Comparison of ENCODE assay signal across 1 cellular context in the genomic region with DNA sequence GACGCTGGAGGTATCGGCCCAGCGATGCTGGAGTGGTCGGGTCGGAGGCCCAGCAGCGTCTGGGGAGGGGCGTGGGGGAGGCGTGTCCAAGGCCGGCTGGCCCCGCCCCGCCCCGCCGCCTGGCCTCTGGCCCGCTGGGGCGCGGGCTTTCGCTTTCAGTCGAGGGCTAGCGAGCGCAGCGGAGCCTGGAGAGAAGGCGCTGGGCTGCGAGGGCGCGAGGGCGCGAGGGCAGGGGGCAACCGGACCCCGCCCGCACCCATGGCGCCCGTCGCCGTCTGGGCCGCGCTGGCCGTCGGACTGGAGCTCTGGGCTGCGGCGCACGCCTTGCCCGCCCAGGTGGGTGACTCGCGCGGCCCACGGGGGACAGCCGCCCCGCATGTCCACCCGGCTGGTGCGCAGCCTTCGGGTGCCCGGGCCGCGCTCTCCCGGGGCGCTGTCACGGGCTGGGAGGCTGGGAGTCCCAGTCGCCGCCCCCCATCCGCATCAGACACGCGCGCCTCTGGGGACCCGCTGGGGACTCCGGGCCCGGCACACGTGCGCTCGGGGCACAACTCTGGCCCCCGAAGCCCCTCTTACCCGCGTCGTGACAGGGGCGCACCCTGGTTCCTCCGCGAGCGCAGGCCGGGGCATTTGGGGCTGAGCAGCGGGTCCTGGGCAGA.
TF ChIP-seq lines count a peak whose summit lies in the region.

A gene (plus strand): TSS at position 158 of the 659 bp plus-strand sequence. CDS start 101 bp downstream, at position 259.

TF ChIP-seq in K562, 482 proteins besides CTCF, POLR2A, EP300 and RAD21 (continued from another document):
- TF ChIP-seq, protein P1, sequence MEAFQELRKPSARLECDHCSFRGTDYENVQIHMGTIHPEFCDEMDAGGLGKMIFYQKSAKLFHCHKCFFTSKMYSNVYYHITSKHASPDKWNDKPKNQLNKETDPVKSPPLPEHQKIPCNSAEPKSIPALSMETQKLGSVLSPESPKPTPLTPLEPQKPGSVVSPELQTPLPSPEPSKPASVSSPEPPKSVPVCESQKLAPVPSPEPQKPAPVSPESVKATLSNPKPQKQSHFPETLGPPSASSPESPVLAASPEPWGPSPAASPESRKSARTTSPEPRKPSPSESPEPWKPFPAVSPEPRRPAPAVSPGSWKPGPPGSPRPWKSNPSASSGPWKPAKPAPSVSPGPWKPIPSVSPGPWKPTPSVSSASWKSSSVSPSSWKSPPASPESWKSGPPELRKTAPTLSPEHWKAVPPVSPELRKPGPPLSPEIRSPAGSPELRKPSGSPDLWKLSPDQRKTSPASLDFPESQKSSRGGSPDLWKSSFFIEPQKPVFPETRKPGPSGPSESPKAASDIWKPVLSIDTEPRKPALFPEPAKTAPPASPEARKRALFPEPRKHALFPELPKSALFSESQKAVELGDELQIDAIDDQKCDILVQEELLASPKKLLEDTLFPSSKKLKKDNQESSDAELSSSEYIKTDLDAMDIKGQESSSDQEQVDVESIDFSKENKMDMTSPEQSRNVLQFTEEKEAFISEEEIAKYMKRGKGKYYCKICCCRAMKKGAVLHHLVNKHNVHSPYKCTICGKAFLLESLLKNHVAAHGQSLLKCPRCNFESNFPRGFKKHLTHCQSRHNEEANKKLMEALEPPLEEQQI (IDR thresholded peaks at IDR 0.05), result no peak
- no peak for TF ChIP-seq TCF7 (IDR thresholded peaks at IDR 0.05; ENCODE audit: borderline replicate concordance)
- no peak for TF ChIP-seq ESRRB (CRISPR knock-in tag; IDR thresholded peaks at IDR 0.05; ENCODE audit: borderline replicate concordance)
- TF ChIP-seq TAL1 (IDR thresholded peaks at IDR 0.05), result no peak
- no peak for TF ChIP-seq TCFL5 (CRISPR knock-in tag; conservative IDR thresholded peaks at IDR 0.05)
- peak; percentile 93 for TF ChIP-seq NONO (IDR thresholded peaks at IDR 0.05; ENCODE audit: low read depth in 2 of 2, low read length in 1 of 2)
- TF ChIP-seq KAT2B (IDR thresholded peaks at IDR 0.05; ENCODE audit: low read depth, low read length), result no peak
- TF ChIP-seq RBM15 (IDR thresholded peaks at IDR 0.05; ENCODE audit: insufficient read depth, low read length), result no peak
- TF ChIP-seq, protein P2, sequence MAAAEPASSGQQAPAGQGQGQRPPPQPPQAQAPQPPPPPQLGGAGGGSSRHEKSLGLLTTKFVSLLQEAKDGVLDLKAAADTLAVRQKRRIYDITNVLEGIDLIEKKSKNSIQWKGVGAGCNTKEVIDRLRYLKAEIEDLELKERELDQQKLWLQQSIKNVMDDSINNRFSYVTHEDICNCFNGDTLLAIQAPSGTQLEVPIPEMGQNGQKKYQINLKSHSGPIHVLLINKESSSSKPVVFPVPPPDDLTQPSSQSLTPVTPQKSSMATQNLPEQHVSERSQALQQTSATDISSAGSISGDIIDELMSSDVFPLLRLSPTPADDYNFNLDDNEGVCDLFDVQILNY (CRISPR knock-in tag; IDR thresholded peaks at IDR 0.05), result no peak
- TF ChIP-seq, protein P3, sequence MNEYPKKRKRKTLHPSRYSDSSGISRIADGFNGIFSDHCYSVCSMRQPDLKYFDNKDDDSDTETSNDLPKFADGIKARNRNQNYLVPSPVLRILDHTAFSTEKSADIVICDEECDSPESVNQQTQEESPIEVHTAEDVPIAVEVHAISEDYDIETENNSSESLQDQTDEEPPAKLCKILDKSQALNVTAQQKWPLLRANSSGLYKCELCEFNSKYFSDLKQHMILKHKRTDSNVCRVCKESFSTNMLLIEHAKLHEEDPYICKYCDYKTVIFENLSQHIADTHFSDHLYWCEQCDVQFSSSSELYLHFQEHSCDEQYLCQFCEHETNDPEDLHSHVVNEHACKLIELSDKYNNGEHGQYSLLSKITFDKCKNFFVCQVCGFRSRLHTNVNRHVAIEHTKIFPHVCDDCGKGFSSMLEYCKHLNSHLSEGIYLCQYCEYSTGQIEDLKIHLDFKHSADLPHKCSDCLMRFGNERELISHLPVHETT (CRISPR knock-in tag; conservative IDR thresholded peaks at IDR 0.05 in 1 of 2, IDR thresholded peaks at IDR 0.05 in 1 of 2), result no peak
- 0 out of 2 replicates have a peak, but pooled peaks have one; percentile 35 for TF ChIP-seq RBM14 (IDR thresholded peaks at IDR 0.05; ENCODE audit: borderline replicate concordance, insufficient read depth, low read depth, low read length)
- peak; percentile 90; the same call in 1 of the 2 replicates for TF ChIP-seq PHF8 (IDR thresholded peaks at IDR 0.05; ENCODE audit: borderline replicate concordance, low read length)
- no peak for TF ChIP-seq SIX5 (IDR thresholded peaks at IDR 0.05; ENCODE audit: borderline replicate concordance in 1 of 2, insufficient read depth in 1 of 2, low read depth in 1 of 2, low read length in 2 of 2)
- TF ChIP-seq ATF7 (IDR thresholded peaks at IDR 0.05), result peak; percentile 63
- TF ChIP-seq ZNF764 (CRISPR knock-in tag; IDR thresholded peaks at IDR 0.05; ENCODE audit: low read depth), result no peak
- TF ChIP-seq MAFF (IDR thresholded peaks at IDR 0.05; ENCODE audit: low read length), result no peak
- TF ChIP-seq LARP7 (IDR thresholded peaks at IDR 0.05), result no peak
- TF ChIP-seq HNRNPH1 (optimal IDR thresholded peaks at IDR 0.05; ENCODE audit: low read depth, low read length), result no peak
- peak; percentile 3; the same call in 1 of the 2 replicates for TF ChIP-seq KDM2B (CRISPR knock-in tag; IDR thresholded peaks at IDR 0.05)
- TF ChIP-seq, protein P4, sequence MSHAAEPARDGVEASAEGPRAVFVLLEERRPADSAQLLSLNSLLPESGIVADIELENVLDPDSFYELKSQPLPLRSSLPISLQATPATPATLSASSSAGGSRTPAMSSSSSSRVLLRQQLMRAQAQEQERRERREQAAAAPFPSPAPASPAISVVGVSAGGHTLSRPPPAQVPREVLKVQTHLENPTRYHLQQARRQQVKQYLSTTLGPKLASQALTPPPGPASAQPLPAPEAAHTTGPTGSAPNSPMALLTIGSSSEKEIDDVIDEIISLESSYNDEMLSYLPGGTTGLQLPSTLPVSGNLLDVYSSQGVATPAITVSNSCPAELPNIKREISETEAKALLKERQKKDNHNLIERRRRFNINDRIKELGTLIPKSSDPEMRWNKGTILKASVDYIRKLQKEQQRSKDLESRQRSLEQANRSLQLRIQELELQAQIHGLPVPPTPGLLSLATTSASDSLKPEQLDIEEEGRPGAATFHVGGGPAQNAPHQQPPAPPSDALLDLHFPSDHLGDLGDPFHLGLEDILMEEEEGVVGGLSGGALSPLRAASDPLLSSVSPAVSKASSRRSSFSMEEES (CRISPR knock-in tag; IDR thresholded peaks at IDR 0.05), result no peak
- no peak for TF ChIP-seq CBX8 (IDR thresholded peaks at IDR 0.05; ENCODE audit: borderline replicate concordance, extremely low read depth, low read depth, low read length, poor library complexity, severe bottlenecking)
- no peak for TF ChIP-seq MCM5 (IDR thresholded peaks at IDR 0.05; ENCODE audit: low read depth)
- no peak for TF ChIP-seq ZNF274 (IDR thresholded peaks at IDR 0.05; ENCODE audit: borderline replicate concordance, low read depth, low read length)
- TF ChIP-seq COPS2 (conservative IDR thresholded peaks at IDR 0.05), result no peak
- TF ChIP-seq, protein P5, sequence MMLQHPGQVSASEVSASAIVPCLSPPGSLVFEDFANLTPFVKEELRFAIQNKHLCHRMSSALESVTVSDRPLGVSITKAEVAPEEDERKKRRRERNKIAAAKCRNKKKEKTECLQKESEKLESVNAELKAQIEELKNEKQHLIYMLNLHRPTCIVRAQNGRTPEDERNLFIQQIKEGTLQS (IDR thresholded peaks at IDR 0.05), result no peak
- TF ChIP-seq, protein P5 (CRISPR knock-in tag; conservative IDR thresholded peaks at IDR 0.05), result no peak
- no peak for TF ChIP-seq RNF2 (IDR thresholded peaks at IDR 0.05)
- TF ChIP-seq ARHGAP35 (IDR thresholded peaks at IDR 0.05; ENCODE audit: partially characterized antibody), result no peak
TF ChIP-seq in K562: peak in this region for 111.
